In genomic region chr7:151207796-151208195, GRCh38 we compare ENCODE assay signal across 23 cellular contexts. TPM values are rescaled to one million over a fixed set of nuclear protein-coding genes. Genes with fewer than 3 reads are reported as not detected.
DNase-seq lines count a peak whose midpoint lies in the region; ATAC-seq lines count a peak whose summit lies in the region.
"Had no signal": no experiment of that assay in that cellular context is flagged by ENCODE, and none has a peak within 500 bp of the region (broad histone marks: within the 10 kb centered on the region; RNA-seq: fewer than 3 reads in every experiment).

No MANE protein-coding gene starts in this region.

- peaks cover 5% of the 10 kb centered on the region for H3K36me3 Mint-ChIP-seq in T-helper 2 cell treated with Interferon-gamma antibody and Interleukin-4, amounts not matched to agents 5 μg/mL and 100 μg/mL, for 36 hours (ENCODE audit: low read depth)
- H3K36me3 Mint-ChIP-seq in immature natural killer cell: peaks cover 0 to 3% (median 0%) of the 10 kb centered on the region in 3 donors
- H3K36me3 Mint-ChIP-seq: neural progenitor cell had no signal

- DNase-seq in T-helper 2 cell treated with Interferon-gamma antibody and Interleukin-4, amounts not matched to agents 5 μg/mL and 100 μg/mL, for 36 hours (ENCODE audit: low spot score): no peak
- DNase-seq in T-helper 2 cell (no peak), NCI-H1092 treated with DMSO at 0.1 percent for 48 hours (lab: John Stamatoyannopoulos, UW) (peak; percentile 17), immature natural killer cell (no peak), NCI-H524 (lab: John Stamatoyannopoulos, UW) (no peak)
- DNase-seq: 8988T; activated naive CD4-positive, alpha-beta T cell treated with anti-CD3 and anti-CD28 coated beads, Interleukin-2, amount 50 U/mL, for 16 hours; activated T-cell treated with anti-CD3 and anti-CD28 coated beads, Interleukin-2, amount 50 U/mL, for 1 hour; AML-193; anterior cingulate cortex; cortex of kidney; GOT3; NCI-H1105 treated with DMSO at 0.1 percent for 48 hours; NCI-H2029 treated with DMSO at 0.1 percent for 48 hours; NCI-H345; PC-3; upper lobe of right lung had no signal

- peak overlapping the region; percentile 73 for H3K4me3 Mint-ChIP-seq in T-helper 2 cell treated with Interferon-gamma antibody and Interleukin-4, amounts not matched to agents 5 μg/mL and 100 μg/mL, for 36 hours
- H3K4me3 Mint-ChIP-seq in immature natural killer cell: peak overlapping the region in 2 of 5 donors; percentile 8 to 25
- H3K4me3 Mint-ChIP-seq: neural progenitor cell had no signal

- peaks cover 23% of the 10 kb centered on the region for H3K4me1 Mint-ChIP-seq in T-helper 2 cell treated with Interferon-gamma antibody and Interleukin-4, amounts not matched to agents 5 μg/mL and 100 μg/mL, for 36 hours (ENCODE audit: low read depth)
- H3K4me1 Mint-ChIP-seq in immature natural killer cell: peaks cover 23 to 29% of the 10 kb centered on the region in 2 donors

- ATAC-seq in HG02798 (IDR thresholded peaks at IDR 0.05; ENCODE audit: poor library complexity, unreplicated experiment): no peak
- ATAC-seq: PC-3, upper lobe of right lung had no signal

- H3K27ac Mint-ChIP-seq in T-helper 2 cell treated with Interferon-gamma antibody and Interleukin-4, amounts not matched to agents 5 μg/mL and 100 μg/mL, for 36 hours: peak overlapping the region; percentile 66
- peak overlapping the region in 4 of 6 donors; percentile 27 to 78 (median 67) for H3K27ac Mint-ChIP-seq in immature natural killer cell
- H3K27ac Mint-ChIP-seq: neural progenitor cell had no signal

- no peaks in the 10 kb centered on the region for H3K9me3 Mint-ChIP-seq in T-helper 2 cell treated with Interferon-gamma antibody and Interleukin-4, amounts not matched to agents 5 μg/mL and 100 μg/mL, for 36 hours
- H3K9me3 Mint-ChIP-seq in immature natural killer cell: no peaks in the 10 kb centered on the region
- H3K9me3 Mint-ChIP-seq: neural progenitor cell had no signal

- peaks cover 4% of the 10 kb centered on the region for H3K27me3 Mint-ChIP-seq in T-helper 2 cell treated with Interferon-gamma antibody and Interleukin-4, amounts not matched to agents 5 μg/mL and 100 μg/mL, for 36 hours (ENCODE audit: low read depth)
- peaks cover 0 to 5% (median 2%) of the 10 kb centered on the region in 3 donors for H3K27me3 Mint-ChIP-seq in immature natural killer cell (ENCODE audit: low read depth in 3 of 3)

RNA-seq across cellular contexts. Expression of gene H2BK1, which starts 2.5 kb away (rescaled TPM):
- polyA plus RNA-seq in immature natural killer cell: not detected
- polyA plus RNA-seq: cardiac muscle cell, fibroblast of lung, HepG2, keratinocyte had no signal

RNA-seq across cellular contexts. Expression of gene ABCF2, which starts 19.2 kb away (rescaled TPM):
- 10 to 100 TPM; 24.2 to 35.4 (median 31.7) TPM for polyA plus RNA-seq in immature natural killer cell

RNA-seq across cellular contexts. Expression of gene ASB10, which starts 20.7 kb away (rescaled TPM):
- not detected for polyA plus RNA-seq in immature natural killer cell
- polyA plus RNA-seq: cardiac muscle cell, fibroblast of lung, HepG2, keratinocyte had no signal

RNA-seq across cellular contexts. Expression of gene CHPF2, which starts 24.5 kb away (rescaled TPM):
- polyA plus RNA-seq in immature natural killer cell: 10 to 100 TPM; 23.0 to 39.2 (median 35.4) TPM

RNA-seq across cellular contexts. Expression of gene GBX1, which starts 40.3 kb away (rescaled TPM):
- polyA plus RNA-seq in immature natural killer cell: not detected
- polyA plus RNA-seq: fibroblast of lung, HepG2, keratinocyte had no signal
